1 cellular context compared by ENCODE assay signal in the genomic region with DNA sequence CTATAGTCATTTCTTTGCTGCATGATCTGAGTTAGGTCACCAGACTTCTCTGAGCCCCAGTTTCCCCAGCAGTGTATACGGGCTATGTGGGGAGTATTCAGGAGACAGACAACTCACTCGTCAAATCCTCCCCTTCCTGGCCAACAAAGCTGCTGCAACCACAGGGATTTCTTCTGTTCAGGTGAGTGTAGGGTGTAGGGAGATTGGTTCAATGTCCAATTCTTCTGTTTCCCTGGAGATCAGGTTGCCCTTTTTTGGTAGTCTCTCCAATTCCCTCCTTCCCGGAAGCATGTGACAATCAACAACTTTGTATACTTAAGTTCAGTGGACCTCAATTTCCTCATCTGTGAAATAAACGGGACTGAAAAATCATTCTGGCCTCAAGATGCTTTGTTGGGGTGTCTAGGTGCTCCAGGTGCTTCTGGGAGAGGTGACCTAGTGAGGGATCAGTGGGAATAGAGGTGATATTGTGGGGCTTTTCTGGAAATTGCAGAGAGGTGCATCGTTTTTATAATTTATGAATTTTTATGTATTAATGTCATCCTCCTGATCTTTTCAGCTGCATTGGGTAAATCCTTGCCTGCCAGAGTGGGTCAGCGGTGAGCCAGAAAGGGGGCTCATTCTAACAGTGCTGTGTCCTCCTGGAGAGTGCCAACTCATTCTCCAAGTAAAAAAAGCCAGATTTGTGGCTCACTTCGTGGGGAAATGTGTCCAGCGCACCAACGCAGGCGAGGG.
TF ChIP-seq lines count a peak whose summit lies in the region.

No MANE protein-coding gene starts in this region.

TF ChIP-seq in HepG2, 621 proteins besides CTCF, POLR2A, EP300 and RAD21 (continued from another document and continues in another):
- TF ChIP-seq ZNF781 (CRISPR knock-in tag; IDR thresholded peaks at IDR 0.05; ENCODE audit: borderline replicate concordance, not compliant biosample characterization) (peak; percentile 77), GATA4 (IDR thresholded peaks at IDR 0.05; ENCODE audit: borderline replicate concordance, low read depth) (no peak), ZNF841 (CRISPR knock-in tag; IDR thresholded peaks at IDR 0.05; ENCODE audit: borderline replicate concordance) (no peak), KDM5A (IDR thresholded peaks at IDR 0.05; ENCODE audit: borderline replicate concordance, low read length) (peak; percentile 23; the same call in 1 of the 2 replicates), SETDB1 (CRISPR knock-in tag; IDR thresholded peaks at IDR 0.05; ENCODE audit: borderline replicate concordance) (no peak), ZNF383 (CRISPR knock-in tag; IDR thresholded peaks at IDR 0.05; ENCODE audit: borderline replicate concordance) (no peak), ZSCAN22 (CRISPR knock-in tag; IDR thresholded peaks at IDR 0.05) (no peak), GFI1 (CRISPR knock-in tag; IDR thresholded peaks at IDR 0.05; ENCODE audit: borderline replicate concordance) (no peak; the same call in 1 of the 2 replicates), ZNF354B (CRISPR knock-in tag; IDR thresholded peaks at IDR 0.05) (no peak), SOX13 (IDR thresholded peaks at IDR 0.05) (no peak), SOX13 (CRISPR knock-in tag; conservative IDR thresholded peaks at IDR 0.05 in 1 of 2, IDR thresholded peaks at IDR 0.05 in 1 of 2) (peak in 1 of 2 experiments; percentile 75; a peak in 2 of 4 replicates), GZF1 (CRISPR knock-in tag; IDR thresholded peaks at IDR 0.05) (no peak; the same call in 1 of the 2 replicates), TRIM24 (CRISPR knock-in tag; IDR thresholded peaks at IDR 0.05) (no peak), NCOA5 (CRISPR knock-in tag; IDR thresholded peaks at IDR 0.05) (no peak), ZNF75D (CRISPR knock-in tag; IDR thresholded peaks at IDR 0.05; ENCODE audit: borderline replicate concordance) (no peak), ZNF12 (CRISPR knock-in tag; IDR thresholded peaks at IDR 0.05) (peak; percentile 70), POLR2G (IDR thresholded peaks at IDR 0.05; ENCODE audit: low read depth, low read length) (peak; percentile 59), ELF3 (CRISPR knock-in tag; IDR thresholded peaks at IDR 0.05) (peak; percentile 94), HIVEP1 (CRISPR knock-in tag; IDR thresholded peaks at IDR 0.05) (no peak), TEAD2 (CRISPR knock-in tag; IDR thresholded peaks at IDR 0.05) (no peak), ZNF484 (CRISPR knock-in tag; IDR thresholded peaks at IDR 0.05; ENCODE audit: borderline replicate concordance, low read depth) (no peak), TBX2 (CRISPR knock-in tag; IDR thresholded peaks at IDR 0.05; ENCODE audit: borderline replicate concordance) (no peak), TBP (CRISPR knock-in tag; IDR thresholded peaks at IDR 0.05) (no peak), NR2C2 (CRISPR knock-in tag; IDR thresholded peaks at IDR 0.05; ENCODE audit: borderline replicate concordance) (no peak), PTBP1 (IDR thresholded peaks at IDR 0.05; ENCODE audit: low read depth, low read length, poor library complexity, severe bottlenecking) (no peak), ZNF24 (IDR thresholded peaks at IDR 0.05) (no peak), FOXA3 (CRISPR knock-in tag; IDR thresholded peaks at IDR 0.05) (peak; percentile 66; the same call in 1 of the 2 replicates), ZFX (CRISPR knock-in tag; IDR thresholded peaks at IDR 0.05; ENCODE audit: low read depth) (no peak), BHLHE40 (IDR thresholded peaks at IDR 0.05; ENCODE audit: low read length) (no peak; the same call in 1 of the 2 replicates), NFRKB (IDR thresholded peaks at IDR 0.05) (no peak), PPARG (CRISPR knock-in tag; conservative IDR thresholded peaks at IDR 0.05) (peak; percentile 62; the same call in 1 of the 2 replicates), XRCC5 (optimal IDR thresholded peaks at IDR 0.05; ENCODE audit: low read length) (no peak), SMARCC2 (IDR thresholded peaks at IDR 0.05) (no peak), HNF4A (CRISPR knock-in tag; IDR thresholded peaks at IDR 0.05) (peak; percentile 88), TSC22D2 (CRISPR knock-in tag; IDR thresholded peaks at IDR 0.05; ENCODE audit: borderline replicate concordance) (0 out of 2 replicates have a peak, but pooled peaks have one; percentile 38), REXO4 (CRISPR knock-in tag; IDR thresholded peaks at IDR 0.05; ENCODE audit: borderline replicate concordance) (no peak), WIZ (CRISPR knock-in tag; IDR thresholded peaks at IDR 0.05) (no peak; the same call in 1 of the 2 replicates), PAX8 (CRISPR knock-in tag; IDR thresholded peaks at IDR 0.05; ENCODE audit: borderline replicate concordance) (no peak), ZNF468 (CRISPR knock-in tag; IDR thresholded peaks at IDR 0.05) (peak; percentile 41; the same call in 1 of the 2 replicates), ZNF652 (CRISPR knock-in tag; IDR thresholded peaks at IDR 0.05; ENCODE audit: borderline replicate concordance, low read depth) (peak; percentile 59; the same call in 1 of the 2 replicates)
- TF ChIP-seq, protein P1, sequence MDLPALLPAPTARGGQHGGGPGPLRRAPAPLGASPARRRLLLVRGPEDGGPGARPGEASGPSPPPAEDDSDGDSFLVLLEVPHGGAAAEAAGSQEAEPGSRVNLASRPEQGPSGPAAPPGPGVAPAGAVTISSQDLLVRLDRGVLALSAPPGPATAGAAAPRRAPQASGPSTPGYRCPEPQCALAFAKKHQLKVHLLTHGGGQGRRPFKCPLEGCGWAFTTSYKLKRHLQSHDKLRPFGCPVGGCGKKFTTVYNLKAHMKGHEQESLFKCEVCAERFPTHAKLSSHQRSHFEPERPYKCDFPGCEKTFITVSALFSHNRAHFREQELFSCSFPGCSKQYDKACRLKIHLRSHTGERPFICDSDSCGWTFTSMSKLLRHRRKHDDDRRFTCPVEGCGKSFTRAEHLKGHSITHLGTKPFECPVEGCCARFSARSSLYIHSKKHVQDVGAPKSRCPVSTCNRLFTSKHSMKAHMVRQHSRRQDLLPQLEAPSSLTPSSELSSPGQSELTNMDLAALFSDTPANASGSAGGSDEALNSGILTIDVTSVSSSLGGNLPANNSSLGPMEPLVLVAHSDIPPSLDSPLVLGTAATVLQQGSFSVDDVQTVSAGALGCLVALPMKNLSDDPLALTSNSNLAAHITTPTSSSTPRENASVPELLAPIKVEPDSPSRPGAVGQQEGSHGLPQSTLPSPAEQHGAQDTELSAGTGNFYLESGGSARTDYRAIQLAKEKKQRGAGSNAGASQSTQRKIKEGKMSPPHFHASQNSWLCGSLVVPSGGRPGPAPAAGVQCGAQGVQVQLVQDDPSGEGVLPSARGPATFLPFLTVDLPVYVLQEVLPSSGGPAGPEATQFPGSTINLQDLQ (CRISPR knock-in tag; IDR thresholded peaks at IDR 0.05), result no peak
- TF ChIP-seq, protein P2, sequence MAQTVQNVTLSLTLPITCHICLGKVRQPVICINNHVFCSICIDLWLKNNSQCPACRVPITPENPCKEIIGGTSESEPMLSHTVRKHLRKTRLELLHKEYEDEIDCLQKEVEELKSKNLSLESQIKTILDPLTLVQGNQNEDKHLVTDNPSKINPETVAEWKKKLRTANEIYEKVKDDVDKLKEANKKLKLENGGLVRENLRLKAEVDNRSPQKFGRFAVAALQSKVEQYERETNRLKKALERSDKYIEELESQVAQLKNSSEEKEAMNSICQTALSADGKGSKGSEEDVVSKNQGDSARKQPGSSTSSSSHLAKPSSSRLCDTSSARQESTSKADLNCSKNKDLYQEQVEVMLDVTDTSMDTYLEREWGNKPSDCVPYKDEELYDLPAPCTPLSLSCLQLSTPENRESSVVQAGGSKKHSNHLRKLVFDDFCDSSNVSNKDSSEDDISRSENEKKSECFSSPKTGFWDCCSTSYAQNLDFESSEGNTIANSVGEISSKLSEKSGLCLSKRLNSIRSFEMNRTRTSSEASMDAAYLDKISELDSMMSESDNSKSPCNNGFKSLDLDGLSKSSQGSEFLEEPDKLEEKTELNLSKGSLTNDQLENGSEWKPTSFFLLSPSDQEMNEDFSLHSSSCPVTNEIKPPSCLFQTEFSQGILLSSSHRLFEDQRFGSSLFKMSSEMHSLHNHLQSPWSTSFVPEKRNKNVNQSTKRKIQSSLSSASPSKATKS (CRISPR knock-in tag; IDR thresholded peaks at IDR 0.05), result 0 out of 2 replicates have a peak, but pooled peaks have one; percentile 21
- TF ChIP-seq, protein P3, sequence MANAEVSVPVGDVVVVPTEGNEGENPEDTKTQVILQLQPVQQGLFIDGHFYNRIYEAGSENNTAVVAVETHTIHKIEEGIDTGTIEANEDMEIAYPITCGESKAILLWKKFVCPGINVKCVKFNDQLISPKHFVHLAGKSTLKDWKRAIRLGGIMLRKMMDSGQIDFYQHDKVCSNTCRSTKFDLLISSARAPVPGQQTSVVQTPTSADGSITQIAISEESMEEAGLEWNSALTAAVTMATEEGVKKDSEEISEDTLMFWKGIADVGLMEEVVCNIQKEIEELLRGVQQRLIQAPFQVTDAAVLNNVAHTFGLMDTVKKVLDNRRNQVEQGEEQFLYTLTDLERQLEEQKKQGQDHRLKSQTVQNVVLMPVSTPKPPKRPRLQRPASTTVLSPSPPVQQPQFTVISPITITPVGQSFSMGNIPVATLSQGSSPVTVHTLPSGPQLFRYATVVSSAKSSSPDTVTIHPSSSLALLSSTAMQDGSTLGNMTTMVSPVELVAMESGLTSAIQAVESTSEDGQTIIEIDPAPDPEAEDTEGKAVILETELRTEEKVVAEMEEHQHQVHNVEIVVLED (CRISPR knock-in tag; IDR thresholded peaks at IDR 0.05; ENCODE audit: borderline replicate concordance), result no peak
- TF ChIP-seq, protein P4, sequence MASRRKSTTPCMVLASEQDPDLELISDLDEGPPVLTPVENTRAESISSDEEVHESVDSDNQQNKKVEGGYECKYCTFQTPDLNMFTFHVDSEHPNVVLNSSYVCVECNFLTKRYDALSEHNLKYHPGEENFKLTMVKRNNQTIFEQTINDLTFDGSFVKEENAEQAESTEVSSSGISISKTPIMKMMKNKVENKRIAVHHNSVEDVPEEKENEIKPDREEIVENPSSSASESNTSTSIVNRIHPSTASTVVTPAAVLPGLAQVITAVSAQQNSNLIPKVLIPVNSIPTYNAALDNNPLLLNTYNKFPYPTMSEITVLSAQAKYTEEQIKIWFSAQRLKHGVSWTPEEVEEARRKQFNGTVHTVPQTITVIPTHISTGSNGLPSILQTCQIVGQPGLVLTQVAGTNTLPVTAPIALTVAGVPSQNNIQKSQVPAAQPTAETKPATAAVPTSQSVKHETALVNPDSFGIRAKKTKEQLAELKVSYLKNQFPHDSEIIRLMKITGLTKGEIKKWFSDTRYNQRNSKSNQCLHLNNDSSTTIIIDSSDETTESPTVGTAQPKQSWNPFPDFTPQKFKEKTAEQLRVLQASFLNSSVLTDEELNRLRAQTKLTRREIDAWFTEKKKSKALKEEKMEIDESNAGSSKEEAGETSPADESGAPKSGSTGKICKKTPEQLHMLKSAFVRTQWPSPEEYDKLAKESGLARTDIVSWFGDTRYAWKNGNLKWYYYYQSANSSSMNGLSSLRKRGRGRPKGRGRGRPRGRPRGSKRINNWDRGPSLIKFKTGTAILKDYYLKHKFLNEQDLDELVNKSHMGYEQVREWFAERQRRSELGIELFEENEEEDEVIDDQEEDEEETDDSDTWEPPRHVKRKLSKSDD (CRISPR knock-in tag; IDR thresholded peaks at IDR 0.05; ENCODE audit: low read depth), result no peak
- TF ChIP-seq, protein P5, sequence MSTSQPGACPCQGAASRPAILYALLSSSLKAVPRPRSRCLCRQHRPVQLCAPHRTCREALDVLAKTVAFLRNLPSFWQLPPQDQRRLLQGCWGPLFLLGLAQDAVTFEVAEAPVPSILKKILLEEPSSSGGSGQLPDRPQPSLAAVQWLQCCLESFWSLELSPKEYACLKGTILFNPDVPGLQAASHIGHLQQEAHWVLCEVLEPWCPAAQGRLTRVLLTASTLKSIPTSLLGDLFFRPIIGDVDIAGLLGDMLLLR (CRISPR knock-in tag; IDR thresholded peaks at IDR 0.05), result no peak
- TF ChIP-seq, protein P6, sequence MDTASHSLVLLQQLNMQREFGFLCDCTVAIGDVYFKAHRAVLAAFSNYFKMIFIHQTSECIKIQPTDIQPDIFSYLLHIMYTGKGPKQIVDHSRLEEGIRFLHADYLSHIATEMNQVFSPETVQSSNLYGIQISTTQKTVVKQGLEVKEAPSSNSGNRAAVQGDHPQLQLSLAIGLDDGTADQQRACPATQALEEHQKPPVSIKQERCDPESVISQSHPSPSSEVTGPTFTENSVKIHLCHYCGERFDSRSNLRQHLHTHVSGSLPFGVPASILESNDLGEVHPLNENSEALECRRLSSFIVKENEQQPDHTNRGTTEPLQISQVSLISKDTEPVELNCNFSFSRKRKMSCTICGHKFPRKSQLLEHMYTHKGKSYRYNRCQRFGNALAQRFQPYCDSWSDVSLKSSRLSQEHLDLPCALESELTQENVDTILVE (CRISPR knock-in tag; IDR thresholded peaks at IDR 0.05), result no peak
- TF ChIP-seq, protein P7, sequence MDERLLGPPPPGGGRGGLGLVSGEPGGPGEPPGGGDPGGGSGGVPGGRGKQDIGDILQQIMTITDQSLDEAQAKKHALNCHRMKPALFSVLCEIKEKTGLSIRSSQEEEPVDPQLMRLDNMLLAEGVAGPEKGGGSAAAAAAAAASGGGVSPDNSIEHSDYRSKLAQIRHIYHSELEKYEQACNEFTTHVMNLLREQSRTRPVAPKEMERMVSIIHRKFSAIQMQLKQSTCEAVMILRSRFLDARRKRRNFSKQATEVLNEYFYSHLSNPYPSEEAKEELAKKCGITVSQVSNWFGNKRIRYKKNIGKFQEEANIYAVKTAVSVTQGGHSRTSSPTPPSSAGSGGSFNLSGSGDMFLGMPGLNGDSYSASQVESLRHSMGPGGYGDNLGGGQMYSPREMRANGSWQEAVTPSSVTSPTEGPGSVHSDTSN (CRISPR knock-in tag; IDR thresholded peaks at IDR 0.05), result 0 out of 2 replicates have a peak, but pooled peaks have one; percentile 16
- TF ChIP-seq, protein P8, sequence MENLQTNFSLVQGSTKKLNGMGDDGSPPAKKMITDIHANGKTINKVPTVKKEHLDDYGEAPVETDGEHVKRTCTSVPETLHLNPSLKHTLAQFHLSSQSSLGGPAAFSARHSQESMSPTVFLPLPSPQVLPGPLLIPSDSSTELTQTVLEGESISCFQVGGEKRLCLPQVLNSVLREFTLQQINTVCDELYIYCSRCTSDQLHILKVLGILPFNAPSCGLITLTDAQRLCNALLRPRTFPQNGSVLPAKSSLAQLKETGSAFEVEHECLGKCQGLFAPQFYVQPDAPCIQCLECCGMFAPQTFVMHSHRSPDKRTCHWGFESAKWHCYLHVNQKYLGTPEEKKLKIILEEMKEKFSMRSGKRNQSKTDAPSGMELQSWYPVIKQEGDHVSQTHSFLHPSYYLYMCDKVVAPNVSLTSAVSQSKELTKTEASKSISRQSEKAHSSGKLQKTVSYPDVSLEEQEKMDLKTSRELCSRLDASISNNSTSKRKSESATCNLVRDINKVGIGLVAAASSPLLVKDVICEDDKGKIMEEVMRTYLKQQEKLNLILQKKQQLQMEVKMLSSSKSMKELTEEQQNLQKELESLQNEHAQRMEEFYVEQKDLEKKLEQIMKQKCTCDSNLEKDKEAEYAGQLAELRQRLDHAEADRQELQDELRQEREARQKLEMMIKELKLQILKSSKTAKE (CRISPR knock-in tag; IDR thresholded peaks at IDR 0.05; ENCODE audit: borderline replicate concordance), result no peak
- TF ChIP-seq, protein P9, sequence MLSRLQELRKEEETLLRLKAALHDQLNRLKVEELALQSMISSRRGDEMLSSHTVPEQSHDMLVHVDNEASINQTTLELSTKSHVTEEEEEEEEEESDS (CRISPR knock-in tag; IDR thresholded peaks at IDR 0.05; ENCODE audit: borderline replicate concordance), result no peak
- TF ChIP-seq, protein P10, sequence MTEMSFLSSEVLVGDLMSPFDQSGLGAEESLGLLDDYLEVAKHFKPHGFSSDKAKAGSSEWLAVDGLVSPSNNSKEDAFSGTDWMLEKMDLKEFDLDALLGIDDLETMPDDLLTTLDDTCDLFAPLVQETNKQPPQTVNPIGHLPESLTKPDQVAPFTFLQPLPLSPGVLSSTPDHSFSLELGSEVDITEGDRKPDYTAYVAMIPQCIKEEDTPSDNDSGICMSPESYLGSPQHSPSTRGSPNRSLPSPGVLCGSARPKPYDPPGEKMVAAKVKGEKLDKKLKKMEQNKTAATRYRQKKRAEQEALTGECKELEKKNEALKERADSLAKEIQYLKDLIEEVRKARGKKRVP (CRISPR knock-in tag; IDR thresholded peaks at IDR 0.05), result peak in 1 of 2 experiments; percentile 79; a peak in 2 of 4 replicates
